ENCODE assay signal across 22 cellular contexts in the genomic region with DNA sequence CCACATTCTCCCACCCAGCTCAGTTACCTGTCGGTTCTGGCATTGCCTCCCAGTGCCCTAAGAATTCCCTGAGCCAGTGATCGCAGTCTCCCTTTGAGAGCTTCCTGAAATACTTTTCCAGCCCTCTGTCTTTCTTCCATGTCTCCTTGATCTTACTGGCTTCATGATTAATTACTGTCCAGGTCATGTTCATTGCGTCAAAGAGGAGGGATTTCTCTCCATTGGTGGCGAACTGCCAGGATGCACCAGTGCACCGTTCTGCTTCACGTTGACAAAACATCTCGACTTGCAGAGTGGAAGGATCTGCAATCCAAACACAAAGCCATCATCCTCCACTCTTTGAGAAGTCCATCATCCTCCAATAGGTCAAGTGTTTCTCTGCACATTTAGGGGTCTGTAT. TPM values are rescaled to one million over a fixed set of nuclear protein-coding genes. Genes with fewer than 3 reads are reported as not detected.
"Had no signal": no experiment of that assay in that cellular context is flagged by ENCODE, and none has a peak within 500 bp of the region (broad histone marks: within the 10 kb centered on the region; RNA-seq: fewer than 3 reads in every experiment).

No MANE protein-coding gene starts in this region.

- H3K9me3 ChIP-seq: left ventricle myocardium inferior, neutrophil, right atrium auricular region, thyroid gland had no signal

- H3K27ac ChIP-seq: dorsolateral prefrontal cortex, left ventricle myocardium inferior, neutrophil, right atrium auricular region, thyroid gland had no signal

- H3K4me3 ChIP-seq: dorsolateral prefrontal cortex, left ventricle myocardium inferior, right atrium auricular region, thyroid gland had no signal

- H3K27me3 ChIP-seq: dorsolateral prefrontal cortex, right atrium auricular region, thyroid gland had no signal

- H3K36me3 ChIP-seq: left ventricle myocardium inferior, neutrophil, right atrium auricular region, thyroid gland had no signal

- DNase-seq: activated naive CD4-positive, alpha-beta T cell treated with Interleukin-2 at 50 U/mL for 16 hours; activated naive CD8-positive, alpha-beta T cell treated with anti-CD3 and anti-CD28 coated beads, Interleukin-2, amount 50 U/mL, for 24 hours; dorsolateral prefrontal cortex; endodermal cell; islet precursor cell; left ventricle myocardium inferior; mesendoderm; natural killer cell; posterior cingulate gyrus; stimulated activated CD4-positive, alpha-beta T cell treated with anti-CD3 and anti-CD28 coated beads, Interleukin-15, amount 100 ng/mL, for 24 hours; stimulated activated CD4-positive, alpha-beta T cell treated with anti-CD3 and anti-CD28 coated beads, Interleukin-4, amount 100 ng/mL, for 1 hour; stimulated activated naive B cell treated with anti-CD40 and anti-IgM and Interleukin-4, amounts not matched to agents 10 μg/mL and 1 μg/mL and 100 μg/mL, for 72 hours; SW 1271 had no signal

- FAIRE-seq: frontal cortex, urothelium cell line had no signal

RNA-seq across cellular contexts. Expression of a gene that starts 8.6 kb away (rescaled TPM):
- total RNA-seq: activated CD8-positive, alpha-beta memory T cell treated with anti-CD3 and anti-CD28 coated beads for 36 hours; cardiac septum; endodermal cell; frontal cortex; natural killer cell; T-helper 2 cell treated with Interferon-gamma antibody and Interleukin-4, amounts not matched to agents 100 ng/mL and 5 ng/mL, for 36 hours had no signal

RNA-seq across cellular contexts. Expression of a gene that starts 33.6 kb away (rescaled TPM):
- total RNA-seq: activated CD8-positive, alpha-beta memory T cell treated with anti-CD3 and anti-CD28 coated beads for 36 hours; endodermal cell; frontal cortex; skeletal muscle tissue; T-helper 2 cell treated with Interferon-gamma antibody and Interleukin-4, amounts not matched to agents 100 ng/mL and 5 ng/mL, for 36 hours had no signal

RNA-seq across cellular contexts. Expression of a gene that starts 52.5 kb away (rescaled TPM):
- total RNA-seq: skeletal muscle tissue had no signal
